ENCODE assay signal across 8 cellular contexts in the genomic region with DNA sequence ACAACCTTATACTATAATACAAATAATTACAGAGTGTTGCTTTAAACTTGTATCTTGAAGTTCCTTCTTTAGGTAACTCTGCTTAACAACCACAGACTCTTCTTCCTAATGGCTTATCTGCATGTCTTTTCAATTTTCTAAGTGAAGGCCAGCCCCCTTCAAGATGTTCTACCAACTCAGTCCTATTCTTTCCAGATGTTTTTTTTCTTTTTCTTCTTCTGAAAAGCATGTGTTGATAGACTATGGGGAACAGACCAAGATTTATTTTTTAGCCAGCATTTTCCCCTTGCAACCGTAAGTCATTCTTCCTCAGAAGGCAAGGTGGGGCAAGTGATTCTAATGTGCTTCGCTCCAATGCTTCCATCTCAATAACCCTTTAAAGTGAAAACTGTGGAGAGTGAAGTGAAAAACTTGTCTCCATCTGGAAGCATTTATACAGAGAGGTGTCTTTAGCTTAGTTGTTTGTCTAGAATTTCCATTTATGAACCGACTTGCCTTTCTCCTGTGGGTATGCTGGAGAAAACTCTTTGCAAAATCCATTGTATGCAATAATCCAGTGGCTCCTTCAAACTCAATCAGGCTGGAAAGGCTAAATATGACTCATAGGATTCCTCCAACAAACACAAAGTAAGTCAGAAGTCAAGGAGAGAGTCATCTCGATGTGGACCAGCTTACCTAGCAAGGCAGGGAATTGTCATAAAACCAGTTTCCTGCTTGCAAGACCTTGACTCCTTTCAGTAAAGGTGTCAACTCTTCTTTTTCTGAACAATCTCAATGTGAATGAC.
DNase-seq lines count a peak whose midpoint lies in the region; ATAC-seq, FAIRE-seq and TF ChIP-seq lines count a peak whose summit lies in the region.

No MANE protein-coding gene starts in this region.

- DNase-seq in DMS53 (lab: John Stamatoyannopoulos, UW) (peak; percentile 61), OCI-M1 (lab: John Stamatoyannopoulos, UW) (peak; percentile 37), endothelial cell of umbilical vein (ENCODE audit: low read depth, low spot score) (peak; percentile 49), nephron progenitor cell (no peak), NOMO-1 (lab: John Stamatoyannopoulos, UW; ENCODE audit: unreplicated experiment in 2 of 2) (no peak), WTC11 (ENCODE audit: low spot score) (no peak)
- DNase-seq in stimulated activated CD4-positive, alpha-beta T cell treated with anti-CD3 and anti-CD28 coated beads, Interleukin-12 subunit alpha, Interleukin-12 subunit beta, amount 100 ng/mL, for 4 hours: no peak
- no peak for DNase-seq in activated effector memory CD4-positive, alpha-beta T cell treated with anti-CD3 and anti-CD28 coated beads, Interleukin-2, amount 50 U/mL, for 16 hours

- BruUV-seq in endothelial cell of umbilical vein (replicated peaks; lab: Mats Ljungman, UMichigan): no TSS peak

- H3K27me3 ChIP-seq in endothelial cell of umbilical vein (ENCODE audit: control insufficient read depth in 2 of 2, insufficient read depth in 2 of 2, low read length in 2 of 2): no peaks in the 10 kb centered on the region

- H3K27ac Mint-ChIP-seq in nephron progenitor cell (peak overlapping the region; percentile 92), WTC11 (no peak overlapping the region)

- TF ChIP-seq CTCF in endothelial cell of umbilical vein (IDR thresholded peaks at IDR 0.05; ENCODE audit: extremely low read depth in 1 of 2, insufficient read depth in 1 of 2, low read depth in 1 of 2, low read length in 2 of 2): no peak
- TF ChIP-seq CTCF in nephron progenitor cell (IDR thresholded peaks at IDR 0.05): no peak
- TF ChIP-seq CTCF in WTC11 (IDR thresholded peaks at IDR 0.05): no peak

- no peak overlapping the region for H3K4me2 ChIP-seq in endothelial cell of umbilical vein (ENCODE audit: insufficient read depth, low read length)

- H3K36me3 Mint-ChIP-seq in nephron progenitor cell (ENCODE audit: low read depth): peaks cover 11% of the 10 kb centered on the region
- H3K36me3 Mint-ChIP-seq in WTC11: no peaks in the 10 kb centered on the region; the same call in 1 of the 2 replicates

- H4K20me1 ChIP-seq in endothelial cell of umbilical vein (replicated peaks; ENCODE audit: control insufficient read depth, extremely low read depth, insufficient read depth, low read length): no peaks in the 10 kb centered on the region

- peaks cover 4% of the 10 kb centered on the region for H3K79me2 ChIP-seq in endothelial cell of umbilical vein (ENCODE audit: control insufficient read depth, insufficient read depth, low read length)

- no peak for TF ChIP-seq POLR2A in endothelial cell of umbilical vein (IDR thresholded peaks at IDR 0.05; ENCODE audit: low read depth, low read length)

- CTCF ChIA-PET in endothelial cell of umbilical vein (lab: Charles Lee) (interaction anchor here (1.7 kb wide), 1 partner anchor 84 kb away, joined by 6 read pairs; the partner anchor contains the start of gene MAML2), WTC11 (lab: Charles Lee) (interaction anchor here (2.1 kb wide), 1 partner anchor 84 kb away, joined by 6 read pairs; the partner anchor contains the start of gene MAML2)

- POLR2A ChIA-PET in endothelial cell of umbilical vein (lab: Charles Lee) (no interaction called here), WTC11 (lab: Charles Lee) (interaction anchor here (0.7 kb wide), 1 partner anchor 224 kb away, joined by 5 read pairs; no protein-coding TSS in a partner anchor)

- no peak overlapping the region for H2AFZ ChIP-seq in endothelial cell of umbilical vein (ENCODE audit: low read depth, low read length)

- peaks cover 48% of the 10 kb centered on the region for H3K4me1 ChIP-seq in endothelial cell of umbilical vein (ENCODE audit: control insufficient read depth, extremely low read depth, insufficient read depth, low read length)

- no peak overlapping the region for H3K27ac ChIP-seq in endothelial cell of umbilical vein (ENCODE audit: insufficient read depth, low read depth, low read length)

- H3K9me3 Mint-ChIP-seq in nephron progenitor cell: no peaks in the 10 kb centered on the region
- H3K9me3 Mint-ChIP-seq in WTC11: no peaks in the 10 kb centered on the region

- FAIRE-seq in endothelial cell of umbilical vein (lab: Jason Lieb, UNC): peak; percentile 64

- intact Hi-C loops in endothelial cell of umbilical vein (cut with micrococcal nuclease): no loop called here

- no peaks in the 10 kb centered on the region for H3K9me3 ChIP-seq in endothelial cell of umbilical vein (replicated peaks; ENCODE audit: control insufficient read depth, insufficient read depth, low read length)

- H3K9me1 ChIP-seq in endothelial cell of umbilical vein (replicated peaks; ENCODE audit: control insufficient read depth, extremely low read depth, insufficient read depth, low read length): no peaks in the 10 kb centered on the region

- no peak overlapping the region for H3K9ac ChIP-seq in endothelial cell of umbilical vein (replicated peaks; ENCODE audit: extremely low read depth, insufficient read depth, low read length)

- H3K4me3 Mint-ChIP-seq in nephron progenitor cell (no peak overlapping the region), WTC11 (no peak overlapping the region)

- peaks cover 63% of the 10 kb centered on the region for H3K4me1 Mint-ChIP-seq in nephron progenitor cell
- peaks cover 52% of the 10 kb centered on the region for H3K4me1 Mint-ChIP-seq in WTC11

- no peak overlapping the region for H3K4me3 ChIP-seq in endothelial cell of umbilical vein (replicated peaks in 1 of 3; ENCODE audit: insufficient read depth in 1 of 3, low read depth in 1 of 3, low read length in 3 of 3)

- no peak for ATAC-seq in WTC11

- dilution Hi-C loops in endothelial cell of umbilical vein (cut with MboI; ENCODE audit: extremely low pct_ligation_motif_present, low sequenced_read_pairs): no loop called here

- peaks cover 6% of the 10 kb centered on the region for H3K27me3 Mint-ChIP-seq in nephron progenitor cell (ENCODE audit: low read depth, poor library complexity)
- no peaks in the 10 kb centered on the region for H3K27me3 Mint-ChIP-seq in WTC11 (ENCODE audit: low read depth)

- H3K36me3 ChIP-seq in endothelial cell of umbilical vein (ENCODE audit: control insufficient read depth in 2 of 2, extremely low read depth in 1 of 2, insufficient read depth in 2 of 2, low read length in 2 of 2): no peaks in the 10 kb centered on the region

TF ChIP-seq in endothelial cell of umbilical vein, 7 proteins besides CTCF, POLR2A, EP300 and RAD21:
- TF ChIP-seq FOS (IDR thresholded peaks at IDR 0.05; ENCODE audit: borderline replicate concordance, insufficient read depth, low read length) (peak; percentile 84), JUN (IDR thresholded peaks at IDR 0.05; ENCODE audit: borderline replicate concordance, insufficient read depth, insufficient read length, low read depth) (peak; percentile 77), EZH2 (IDR thresholded peaks at IDR 0.05; ENCODE audit: borderline replicate concordance, low read depth, low read length, severe bottlenecking) (no peak), MAX (IDR thresholded peaks at IDR 0.05; ENCODE audit: insufficient read depth, insufficient read length) (no peak), GATA2 (IDR thresholded peaks at IDR 0.05; ENCODE audit: insufficient read depth, insufficient read length, low read depth, low read length) (no peak), POLR2AphosphoS5 (IDR thresholded peaks at IDR 0.05; ENCODE audit: insufficient read depth, low read depth, low read length) (peak; percentile 26), MYC (IDR thresholded peaks at IDR 0.05; ENCODE audit: low read depth, low read length) (no peak)

TF ChIP-seq in WTC11, 78 proteins besides CTCF, POLR2A, EP300 and RAD21 (continues in another document):
- TF ChIP-seq STAT6 (CRISPR knock-in tag; conservative IDR thresholded peaks at IDR 0.05; ENCODE audit: low read depth) (no peak), OVOL2 (CRISPR knock-in tag; IDR thresholded peaks at IDR 0.05; ENCODE audit: borderline replicate concordance) (no peak), SP1 (CRISPR knock-in tag; conservative IDR thresholded peaks at IDR 0.05) (no peak)
- TF ChIP-seq, protein P1, sequence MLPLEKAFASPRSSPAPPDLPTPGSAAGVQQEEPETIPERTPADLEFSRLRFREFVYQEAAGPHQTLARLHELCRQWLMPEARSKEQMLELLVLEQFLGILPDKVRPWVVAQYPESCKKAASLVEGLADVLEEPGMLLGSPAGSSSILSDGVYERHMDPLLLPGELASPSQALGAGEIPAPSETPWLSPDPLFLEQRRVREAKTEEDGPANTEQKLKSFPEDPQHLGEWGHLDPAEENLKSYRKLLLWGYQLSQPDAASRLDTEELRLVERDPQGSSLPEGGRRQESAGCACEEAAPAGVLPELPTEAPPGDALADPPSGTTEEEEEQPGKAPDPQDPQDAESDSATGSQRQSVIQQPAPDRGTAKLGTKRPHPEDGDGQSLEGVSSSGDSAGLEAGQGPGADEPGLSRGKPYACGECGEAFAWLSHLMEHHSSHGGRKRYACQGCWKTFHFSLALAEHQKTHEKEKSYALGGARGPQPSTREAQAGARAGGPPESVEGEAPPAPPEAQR (CRISPR knock-in tag; IDR thresholded peaks at IDR 0.05): no peak

Comparison
In these comparisons a context has a peak if more than half of its experiments do, and no peak if none do; other contexts are left out.
1. DNase-seq: peak in DMS53 (single experiment), OCI-M1 (single experiment) and endothelial cell of umbilical vein (single experiment); none in nephron progenitor cell (single experiment), stimulated activated CD4-positive, alpha-beta T cell treated with anti-CD3 and anti-CD28 coated beads, Interleukin-12 subunit alpha, Interleukin-12 subunit beta, amount 100 ng/mL, for 4 hours (single experiment), NOMO-1 (0 of 2), activated effector memory CD4-positive, alpha-beta T cell treated with anti-CD3 and anti-CD28 coated beads, Interleukin-2, amount 50 U/mL, for 16 hours (single experiment) and WTC11 (single experiment).